Comparison of ENCODE assay signal across 11 cellular contexts in the genomic region with DNA sequence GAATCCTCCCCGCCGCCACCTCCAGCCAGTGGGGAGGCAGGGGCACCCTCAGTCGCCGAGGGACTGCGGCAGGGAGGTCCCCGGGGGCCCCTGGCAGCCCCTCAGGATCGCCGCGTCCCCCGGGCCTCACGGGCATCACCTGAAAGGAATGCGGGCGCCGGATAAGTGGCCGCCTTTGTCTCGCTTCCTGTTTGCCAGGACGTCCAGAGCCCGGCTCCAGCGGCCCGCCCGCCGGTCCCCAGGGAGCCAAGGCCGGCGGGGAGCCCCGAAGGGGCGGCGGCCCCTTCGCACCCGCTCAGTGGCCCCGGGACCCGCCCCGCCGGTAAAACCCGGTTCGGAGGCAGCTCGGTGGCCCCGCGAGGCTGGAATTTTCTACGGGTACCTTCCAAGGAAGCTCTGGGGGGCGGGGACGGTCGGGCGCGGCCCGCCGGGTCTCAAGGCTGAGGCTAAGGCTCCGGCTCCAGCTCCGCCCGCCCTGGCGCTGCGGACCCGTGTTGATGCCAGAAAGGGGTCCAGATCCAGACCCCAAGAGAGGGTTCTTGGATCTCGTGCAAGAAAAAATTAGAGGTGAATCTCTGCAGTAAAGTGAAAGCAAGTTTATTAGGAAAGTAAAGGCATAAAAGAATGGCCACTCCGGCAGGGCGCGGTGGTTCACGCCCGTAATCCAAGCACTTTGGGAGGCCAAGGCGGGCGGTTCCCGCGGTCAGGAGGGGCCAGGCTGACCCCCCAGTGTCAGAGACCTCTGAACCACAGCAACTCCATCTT. TPM values are rescaled to one million over a fixed set of nuclear protein-coding genes. Genes with fewer than 3 reads are reported as not detected.
DNase-seq lines count a peak whose midpoint lies in the region; ATAC-seq and TF ChIP-seq lines count a peak whose summit lies in the region.
"Had no signal": no experiment of that assay in that cellular context is flagged by ENCODE, and none has a peak within 500 bp of the region (broad histone marks: within the 10 kb centered on the region; RNA-seq: fewer than 3 reads in every experiment).

No MANE protein-coding gene starts in this region.

- H3K27ac Mint-ChIP-seq in activated CD8-positive, alpha-beta T cell treated with anti-CD3 and anti-CD28 coated beads for 36 hours, result no peak overlapping the region
- H3K27ac Mint-ChIP-seq: CD4-positive, CD25-positive, alpha-beta regulatory T cell had no signal

- H3K23ac ChIP-seq in neuronal stem cell (ENCODE audit: low read depth, low read length, poor library complexity), result no peak overlapping the region

- H3K4me1 ChIP-seq in ACC112 (ENCODE audit: control insufficient read depth, insufficient read depth, low read length, unreplicated experiment), result peaks cover 30% of the 10 kb centered on the region
- no peaks in the 10 kb centered on the region for H3K4me1 ChIP-seq in neuronal stem cell (ENCODE audit: control insufficient read depth in 2 of 2, insufficient read depth in 1 of 2, low read depth in 1 of 2, low read length in 2 of 2)

- no peaks in the 10 kb centered on the region for H3K9me3 ChIP-seq in neuronal stem cell (replicated peaks in 1 of 2; ENCODE audit: control insufficient read depth in 2 of 2, insufficient read depth in 1 of 2, low read depth in 1 of 2, low read length in 2 of 2)

- no peak overlapping the region for H4K91ac ChIP-seq in neuronal stem cell (ENCODE audit: low read depth, low read length, poor library complexity)

- H4K8ac ChIP-seq in neuronal stem cell (ENCODE audit: low read depth, low read length), result no peak overlapping the region

- no peak overlapping the region for H2BK12ac ChIP-seq in neuronal stem cell (ENCODE audit: low read length)

- peak overlapping the region; percentile 25 for H2BK15ac ChIP-seq in neuronal stem cell (ENCODE audit: low read length)

- peak overlapping the region; percentile 38 for H2AK5ac ChIP-seq in neuronal stem cell (ENCODE audit: low read depth, low read length)

- H2BK120ac ChIP-seq in neuronal stem cell (ENCODE audit: low read depth, low read length), result no peak overlapping the region

- no peak overlapping the region for H2BK5ac ChIP-seq in neuronal stem cell (ENCODE audit: low read length)

- no peak for ATAC-seq in activated CD8-positive, alpha-beta T cell treated with anti-CD3 and anti-CD28 coated beads for 36 hours

- H3K27me3 ChIP-seq in ACC112 (ENCODE audit: insufficient read depth, low read length) (no peaks in the 10 kb centered on the region), neuronal stem cell (ENCODE audit: control insufficient read depth in 3 of 3, insufficient read depth in 3 of 3, low read depth in 1 of 3, low read length in 3 of 3) (peaks cover 0 to 73% (median 17%) of the 10 kb centered on the region in 3 experiments)

- peaks cover 13% of the 10 kb centered on the region for H3K27me3 Mint-ChIP-seq in activated CD8-positive, alpha-beta T cell treated with anti-CD3 and anti-CD28 coated beads for 36 hours

- DNase-seq in SW480 (ENCODE audit: low spot score), result peak; percentile 73
- peak; percentile 58 for DNase-seq in glomerular visceral epithelial cell (ENCODE audit: extremely low spot score)
- no peak for DNase-seq in neuronal stem cell (ENCODE audit: low spot score)
- DNase-seq in NCI-H1417 (lab: John Stamatoyannopoulos, UW), result no peak
- DNase-seq in NCI-H1105 (lab: John Stamatoyannopoulos, UW), result no peak
- DNase-seq in NCI-H1092 (lab: John Stamatoyannopoulos, UW), result no peak
- DNase-seq in activated CD8-positive, alpha-beta T cell treated with anti-CD3 and anti-CD28 coated beads for 36 hours, result no peak
- DNase-seq: CD4-positive, CD25-positive, alpha-beta regulatory T cell; RPMI8226 had no signal

- no peak overlapping the region for H3K4me3 Mint-ChIP-seq in activated CD8-positive, alpha-beta T cell treated with anti-CD3 and anti-CD28 coated beads for 36 hours
- H3K4me3 Mint-ChIP-seq: CD4-positive, CD25-positive, alpha-beta regulatory T cell; neural crest cell had no signal

- H3K36me3 ChIP-seq in ACC112 (ENCODE audit: insufficient read depth, low read length) (no peaks in the 10 kb centered on the region), neuronal stem cell (replicated peaks in 1 of 2; ENCODE audit: control insufficient read depth in 2 of 2, insufficient read depth in 2 of 2, low read length in 2 of 2) (no peaks in the 10 kb centered on the region)

- H3K9ac ChIP-seq in neuronal stem cell (ENCODE audit: low read depth, low read length, poor library complexity), result no peak overlapping the region

- H3K18ac ChIP-seq in neuronal stem cell (ENCODE audit: low read length), result peak overlapping the region; percentile 44

- no peak overlapping the region for H3K14ac ChIP-seq in neuronal stem cell (ENCODE audit: low read length)

- no peaks in the 10 kb centered on the region for H3K9me3 Mint-ChIP-seq in activated CD8-positive, alpha-beta T cell treated with anti-CD3 and anti-CD28 coated beads for 36 hours
- H3K9me3 Mint-ChIP-seq: CD4-positive, CD25-positive, alpha-beta regulatory T cell; neural crest cell had no signal

- H2AFZ ChIP-seq in ACC112 (ENCODE audit: low read length, unreplicated experiment) (peak overlapping the region; percentile 64), neuronal stem cell (ENCODE audit: low read length) (no peak overlapping the region)

- peak overlapping the region; percentile 61 for H3K4me3 ChIP-seq in ACC112 (ENCODE audit: low read depth, low read length)
- H3K4me3 ChIP-seq in neuronal stem cell (ENCODE audit: low read length in 2 of 2), result no peak overlapping the region

- POLR2A ChIA-PET in activated CD8-positive, alpha-beta T cell treated with anti-CD3 and anti-CD28 coated beads for 36 hours (lab: Charles Lee), result no interaction called here

- CTCF ChIA-PET in activated CD8-positive, alpha-beta T cell treated with anti-CD3 and anti-CD28 coated beads for 36 hours (lab: Charles Lee), result interaction anchor here (0.8 to 1.8 kb wide), 3 partner anchors 9 to 200 kb away, joined by 4 to 7 read pairs (median 4); no protein-coding TSS in a partner anchor

- H3K79me1 ChIP-seq in neuronal stem cell (ENCODE audit: low read depth, low read length), result no peaks in the 10 kb centered on the region

- no peaks in the 10 kb centered on the region for H3K4me1 Mint-ChIP-seq in activated CD8-positive, alpha-beta T cell treated with anti-CD3 and anti-CD28 coated beads for 36 hours (ENCODE audit: low read depth)
- H3K4me1 Mint-ChIP-seq: neural crest cell had no signal

- peak overlapping the region; percentile 31 for H3K4me2 ChIP-seq in neuronal stem cell (ENCODE audit: insufficient read depth, low read length, poor library complexity, severe bottlenecking)

- H3K4ac ChIP-seq in neuronal stem cell (ENCODE audit: low read length), result no peak overlapping the region

- no CpG with 5 or more reads among the region's 62 CpGs for WGBS in neuronal stem cell (ENCODE audit: extremely low coverage in 2 of 2, insufficient read length in 2 of 2, insufficient replicate concordance in 1 of 2), 2 donors

- intact Hi-C loops in activated CD8-positive, alpha-beta T cell treated with anti-CD3 and anti-CD28 coated beads for 36 hours (cut with micrococcal nuclease), result no loop called here

- no peaks in the 10 kb centered on the region for H3K79me2 ChIP-seq in ACC112 (ENCODE audit: control insufficient read depth, insufficient read depth, low read length, unreplicated experiment)

- no peak for TF ChIP-seq CTCF in activated CD8-positive, alpha-beta T cell treated with anti-CD3 and anti-CD28 coated beads for 36 hours (IDR thresholded peaks at IDR 0.05)

- H3K27ac ChIP-seq in ACC112 (ENCODE audit: low read depth, low read length), result peak overlapping the region; percentile 21; the same call in 1 of the 2 replicates
- H3K27ac ChIP-seq in neuronal stem cell (replicated peaks; ENCODE audit: low read length), result no peak overlapping the region

- H3K36me3 Mint-ChIP-seq in activated CD8-positive, alpha-beta T cell treated with anti-CD3 and anti-CD28 coated beads for 36 hours (ENCODE audit: low read depth), result no peaks in the 10 kb centered on the region
- H3K36me3 Mint-ChIP-seq: CD4-positive, CD25-positive, alpha-beta regulatory T cell had no signal

RNA-seq across cellular contexts. Expression of a gene that starts 12.6 kb away (rescaled TPM):
- polyA plus RNA-seq in neuronal stem cell (2013, experiment 1 of 2), result 0.06 TPM
- polyA plus RNA-seq in neuronal stem cell (2013, experiment 2 of 2), result not detected
- not detected for total RNA-seq in activated CD8-positive, alpha-beta T cell treated with anti-CD3 and anti-CD28 coated beads for 36 hours
- total RNA-seq: CD4-positive, CD25-positive, alpha-beta regulatory T cell; neural crest cell had no signal
- polyA plus RNA-seq: CD4-positive, CD25-positive, alpha-beta regulatory T cell had no signal

RNA-seq across cellular contexts. Expression of a gene that starts 28.6 kb away (rescaled TPM):
- 0.28 TPM for polyA plus RNA-seq in neuronal stem cell (2013, experiment 1 of 2)
- polyA plus RNA-seq in neuronal stem cell (2013, experiment 2 of 2), result 0.22 TPM
- not detected for total RNA-seq in activated CD8-positive, alpha-beta T cell treated with anti-CD3 and anti-CD28 coated beads for 36 hours
- total RNA-seq: CD4-positive, CD25-positive, alpha-beta regulatory T cell; neural crest cell had no signal
- polyA plus RNA-seq: CD4-positive, CD25-positive, alpha-beta regulatory T cell had no signal

RNA-seq across cellular contexts. Expression of a gene that starts 55.7 kb away (rescaled TPM):
- polyA plus RNA-seq in neuronal stem cell (2013, experiment 1 of 2), result 43.1 TPM
- polyA plus RNA-seq in neuronal stem cell (2013, experiment 2 of 2), result 43.8 TPM
- 10 to 100 TPM; 58.1 to 61.9 TPM for total RNA-seq in activated CD8-positive, alpha-beta T cell treated with anti-CD3 and anti-CD28 coated beads for 36 hours

Comparison
In these comparisons a context has a peak if more than half of its experiments do, and no peak if none do; other contexts are left out.
1. DNase-seq: peak in SW480 (single experiment) and glomerular visceral epithelial cell (single experiment); none in neuronal stem cell (single experiment), NCI-H1417 (0 of 3), NCI-H1105 (single experiment), NCI-H1092 (single experiment) and activated CD8-positive, alpha-beta T cell treated with anti-CD3 and anti-CD28 coated beads for 36 hours (single experiment).